In genomic region chr18:44834867-44835469, GRCh38 we compare ENCODE assay signal across 12 cellular contexts.
DNase-seq lines count a peak whose midpoint lies in the region; ATAC-seq and TF ChIP-seq lines count a peak whose summit lies in the region.
"Had no signal": no experiment of that assay in that cellular context is flagged by ENCODE, and none has a peak within 500 bp of the region (broad histone marks: within the 10 kb centered on the region; RNA-seq: fewer than 3 reads in every experiment).

No MANE protein-coding gene starts in this region.

- no peaks in the 10 kb centered on the region for H3K27me3 ChIP-seq in psoas muscle (ENCODE audit: insufficient read depth in 3 of 3, low read length in 2 of 3)
- H3K27me3 ChIP-seq: Peyer's patch had no signal

- peaks cover 60% of the 10 kb centered on the region for H3K4me1 ChIP-seq in psoas muscle

- ATAC-seq in psoas muscle, result peak in 2 of 4 donors; percentile 15 to 27
- no peak for ATAC-seq in GM19463 (IDR thresholded peaks at IDR 0.05; ENCODE audit: unreplicated experiment)
- ATAC-seq in HG03095 (IDR thresholded peaks at IDR 0.05; ENCODE audit: unreplicated experiment), result no peak
- ATAC-seq: activated CD8-positive, alpha-beta T cell treated with anti-CD3 and anti-CD28 coated beads, Interleukin-2, amount 10 ng/mL, durations not matched to agents 7 days and 5 days had no signal

- H3K4me3 Mint-ChIP-seq in glutamatergic neuron (ENCODE audit: unreplicated experiment), result no peak overlapping the region
- H3K4me3 Mint-ChIP-seq: activated CD8-positive, alpha-beta T cell treated with anti-CD3 and anti-CD28 coated beads, Interleukin-2, amount 10 ng/mL, durations not matched to agents 7 days and 5 days had no signal

- H3K4me1 Mint-ChIP-seq in glutamatergic neuron (ENCODE audit: low read depth, unreplicated experiment), result peaks cover 36% of the 10 kb centered on the region

- peaks cover 2% of the 10 kb centered on the region for H3K9me3 Mint-ChIP-seq in glutamatergic neuron (ENCODE audit: unreplicated experiment)

- H3K27ac ChIP-seq in psoas muscle, result peak overlapping the region; percentile 47
- H3K27ac ChIP-seq: Peyer's patch, prostate gland had no signal

- H3K36me3 ChIP-seq in psoas muscle (ENCODE audit: insufficient read depth in 1 of 2, low read depth in 1 of 2), result no peaks in the 10 kb centered on the region
- H3K36me3 ChIP-seq: Peyer's patch, prostate gland had no signal

- H3K27ac Mint-ChIP-seq in glutamatergic neuron (ENCODE audit: unreplicated experiment), result peak overlapping the region; percentile 45
- H3K27ac Mint-ChIP-seq: activated CD8-positive, alpha-beta T cell treated with anti-CD3 and anti-CD28 coated beads, Interleukin-2, amount 10 ng/mL, durations not matched to agents 7 days and 5 days had no signal

- no peaks in the 10 kb centered on the region for H3K9me3 ChIP-seq in psoas muscle
- H3K9me3 ChIP-seq: Peyer's patch, prostate gland had no signal

- H3K27me3 Mint-ChIP-seq in glutamatergic neuron (ENCODE audit: unreplicated experiment), result peaks cover 3% of the 10 kb centered on the region

- TF ChIP-seq CTCF in glutamatergic neuron (IDR thresholded peaks at IDR 0.05; ENCODE audit: partially characterized antibody, unreplicated experiment), result no peak
- TF ChIP-seq CTCF in psoas muscle (IDR thresholded peaks at IDR 0.05), result no peak

- intact Hi-C loops in psoas muscle (cut with DNase I), result no loop called here

- DNase-seq in DMS 273 (lab: John Stamatoyannopoulos, UW; ENCODE audit: unreplicated experiment) (peak; percentile 84), NCI-H69 (lab: John Stamatoyannopoulos, UW) (peak; percentile 45), glutamatergic neuron (no peak), psoas muscle (no peak), EL (no peak)
- DNase-seq: activated CD8-positive, alpha-beta T cell treated with anti-CD3 and anti-CD28 coated beads, Interleukin-2, amount 10 ng/mL, durations not matched to agents 7 days and 5 days; H7; NCI-H510A treated with DMSO at 0.1 percent for 48 hours; Peyer's patch had no signal

- WGBS in psoas muscle, 3 donors, result 85 to 91% (median 86%) methylated on average over 5 of the region's 5 CpGs

- no peaks in the 10 kb centered on the region for H3K36me3 Mint-ChIP-seq in glutamatergic neuron (ENCODE audit: unreplicated experiment)

- no peak overlapping the region for H3K4me3 ChIP-seq in psoas muscle
- H3K4me3 ChIP-seq: Peyer's patch, prostate gland had no signal

Comparison
In these comparisons a context has a peak if more than half of its experiments do, and no peak if none do; other contexts are left out.
1. DNase-seq: peak in DMS 273 (single experiment) and NCI-H69 (single experiment); none in glutamatergic neuron (single experiment), psoas muscle (0 of 2) and EL (single experiment).